1 cellular context compared by ENCODE assay signal in genomic region chr19:16198363-16198636, GRCh38.
TF ChIP-seq lines count a peak whose summit lies in the region.

No MANE protein-coding gene starts in this region.

TF ChIP-seq in HepG2, 621 proteins besides CTCF, POLR2A, EP300 and RAD21:
- TF ChIP-seq KDM5A (IDR thresholded peaks at IDR 0.05; ENCODE audit: borderline replicate concordance, low read length) (peak; percentile 23; the same call in 1 of the 2 replicates), ZNF530 (CRISPR knock-in tag; IDR thresholded peaks at IDR 0.05; ENCODE audit: low read depth) (no peak), RARG (CRISPR knock-in tag; IDR thresholded peaks at IDR 0.05; ENCODE audit: low read depth) (no peak), SIX4 (CRISPR knock-in tag; IDR thresholded peaks at IDR 0.05) (no peak), TFAP4 (IDR thresholded peaks at IDR 0.05; ENCODE audit: borderline replicate concordance, low read depth) (no peak), MEIS2 (CRISPR knock-in tag; IDR thresholded peaks at IDR 0.05) (0 out of 2 replicates have a peak, but pooled peaks have one; percentile 0), ZNF878 (CRISPR knock-in tag; IDR thresholded peaks at IDR 0.05) (no peak), ZSCAN22 (CRISPR knock-in tag; IDR thresholded peaks at IDR 0.05) (no peak), MED13 (CRISPR knock-in tag; IDR thresholded peaks at IDR 0.05) (no peak), HNF4A (CRISPR knock-in tag; IDR thresholded peaks at IDR 0.05) (no peak)
